ENCODE assay signal across 10 cellular contexts in the genomic region with DNA sequence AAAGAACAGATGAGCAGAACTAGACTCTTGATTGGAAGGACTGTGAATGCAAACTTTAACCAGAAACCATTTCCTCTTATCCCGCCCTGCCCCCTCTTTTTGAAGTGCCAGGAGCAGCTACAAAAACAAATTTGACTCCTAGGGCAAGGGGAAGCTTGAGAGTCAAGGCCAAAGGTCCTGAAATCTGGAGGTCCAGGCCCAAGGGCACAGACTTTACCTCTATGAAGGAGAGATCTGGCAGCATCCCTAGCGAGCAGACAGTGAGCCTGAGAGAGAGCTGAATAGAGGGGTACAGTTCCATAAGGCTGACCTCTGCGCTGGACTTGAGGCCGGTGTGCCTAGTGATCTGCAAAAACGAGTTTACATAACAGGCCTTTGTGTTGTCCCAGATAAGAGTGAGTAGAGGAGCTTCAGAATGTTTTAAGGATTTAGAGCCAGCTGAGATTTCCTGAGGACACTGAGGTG. TPM values are rescaled to one million over a fixed set of nuclear protein-coding genes. Genes with fewer than 3 reads are reported as not detected.
DNase-seq lines count a peak whose midpoint lies in the region; ATAC-seq and TF ChIP-seq lines count a peak whose summit lies in the region.
"Had no signal": no experiment of that assay in that cellular context is flagged by ENCODE, and none has a peak within 500 bp of the region (broad histone marks: within the 10 kb centered on the region; RNA-seq: fewer than 3 reads in every experiment).

No MANE protein-coding gene starts in this region.

- peaks cover 23% of the 10 kb centered on the region for H3K4me1 ChIP-seq in cardiac muscle cell (ENCODE audit: low read depth)
- peaks cover 0 to 43% of the 10 kb centered on the region in 2 donors for H3K4me1 ChIP-seq in right atrium auricular region
- H3K4me1 ChIP-seq in thymus (ENCODE audit: control insufficient read depth, insufficient read depth, low read length), result peaks cover 26% of the 10 kb centered on the region

- no peaks in the 10 kb centered on the region for H3K9me3 ChIP-seq in cardiac muscle cell (ENCODE audit: low read depth)
- H3K9me3 ChIP-seq in right atrium auricular region, result no peaks in the 10 kb centered on the region
- no peaks in the 10 kb centered on the region for H3K9me3 ChIP-seq in thymus (ENCODE audit: control insufficient read depth)
- H3K9me3 ChIP-seq: HAP-1 had no signal

- H3K27ac Mint-ChIP-seq in T-helper 2 cell treated with Interferon-gamma antibody and Interleukin-4, amounts not matched to agents 5 μg/mL and 100 μg/mL, for 36 hours, result peak overlapping the region; percentile 80
- H3K27ac Mint-ChIP-seq in HFFc6, result no peak overlapping the region

- TF ChIP-seq CTCF in cardiac muscle cell (IDR thresholded peaks at IDR 0.05; ENCODE audit: low read depth, low read length) (no peak), right atrium auricular region (IDR thresholded peaks at IDR 0.05) (no peak), fibroblast of villous mesenchyme (IDR thresholded peaks at IDR 0.05; ENCODE audit: insufficient read depth, low read depth, low read length) (no peak), HFFc6 (IDR thresholded peaks at IDR 0.05) (no peak)

- 65% methylated on average over 5 of the region's 5 CpGs for WGBS in thymus

- no peak overlapping the region for H3K4me3 ChIP-seq in cardiac muscle cell
- no peak overlapping the region for H3K4me3 ChIP-seq in right atrium auricular region
- H3K4me3 ChIP-seq in fibroblast of villous mesenchyme (ENCODE audit: low read depth, low read length), result no peak overlapping the region
- H3K4me3 ChIP-seq in thymus (ENCODE audit: low read length), result peak overlapping the region; percentile 1
- H3K4me3 ChIP-seq: HAP-1 had no signal

- ATAC-seq in HG03469 (IDR thresholded peaks at IDR 0.05; ENCODE audit: unreplicated experiment), result no peak

- peak overlapping the region; percentile 77 for H3K27ac ChIP-seq in cardiac muscle cell
- peak overlapping the region in 1 of 2 donors; percentile 12 for H3K27ac ChIP-seq in right atrium auricular region
- H3K27ac ChIP-seq in thymus (ENCODE audit: low read depth), result peak overlapping the region; percentile 74

- no peaks in the 10 kb centered on the region for H3K9me3 Mint-ChIP-seq in T-helper 2 cell treated with Interferon-gamma antibody and Interleukin-4, amounts not matched to agents 5 μg/mL and 100 μg/mL, for 36 hours
- no peaks in the 10 kb centered on the region for H3K9me3 Mint-ChIP-seq in HFFc6

- H3K4me1 Mint-ChIP-seq in T-helper 2 cell treated with Interferon-gamma antibody and Interleukin-4, amounts not matched to agents 5 μg/mL and 100 μg/mL, for 36 hours (ENCODE audit: low read depth), result peaks cover 66% of the 10 kb centered on the region
- H3K4me1 Mint-ChIP-seq in HFFc6 (ENCODE audit: low read depth), result peaks cover 42% of the 10 kb centered on the region

- peaks cover 62% of the 10 kb centered on the region for H3K36me3 Mint-ChIP-seq in T-helper 2 cell treated with Interferon-gamma antibody and Interleukin-4, amounts not matched to agents 5 μg/mL and 100 μg/mL, for 36 hours (ENCODE audit: low read depth)
- no peaks in the 10 kb centered on the region; the same call in 1 of the 2 replicates for H3K36me3 Mint-ChIP-seq in HFFc6 (ENCODE audit: low read depth)

- H3K27me3 Mint-ChIP-seq in T-helper 2 cell treated with Interferon-gamma antibody and Interleukin-4, amounts not matched to agents 5 μg/mL and 100 μg/mL, for 36 hours (ENCODE audit: low read depth), result no peaks in the 10 kb centered on the region
- no peaks in the 10 kb centered on the region for H3K27me3 Mint-ChIP-seq in HFFc6 (ENCODE audit: insufficient read depth)

- H3K4me3 Mint-ChIP-seq in T-helper 2 cell treated with Interferon-gamma antibody and Interleukin-4, amounts not matched to agents 5 μg/mL and 100 μg/mL, for 36 hours, result peak overlapping the region; percentile 81
- H3K4me3 Mint-ChIP-seq in HFFc6, result no peak overlapping the region

- DNase-seq in cardiac muscle cell (ENCODE audit: low read depth in 1 of 2, low spot score in 1 of 2) (peak; percentile 6 to 37), right atrium auricular region (ENCODE audit: low spot score) (no peak), fibroblast of villous mesenchyme (ENCODE audit: low read depth) (peak; percentile 41), HFFc6 (no peak)
- peak; percentile 10 for DNase-seq in T-helper 2 cell treated with Interferon-gamma antibody and Interleukin-4, amounts not matched to agents 5 μg/mL and 100 μg/mL, for 36 hours (ENCODE audit: low spot score)
- DNase-seq in stimulated activated CD4-positive, alpha-beta T cell treated with anti-CD3 and anti-CD28 coated beads, Interleukin-4, amount 100 ng/mL, for 1 hour, result no peak

- H3K27me3 ChIP-seq in cardiac muscle cell, result no peaks in the 10 kb centered on the region
- no peaks in the 10 kb centered on the region for H3K27me3 ChIP-seq in right atrium auricular region
- H3K27me3 ChIP-seq in thymus (ENCODE audit: control insufficient read depth, insufficient read depth), result no peaks in the 10 kb centered on the region

- H3K36me3 ChIP-seq in cardiac muscle cell (no peaks in the 10 kb centered on the region), right atrium auricular region (peaks cover 9% of the 10 kb centered on the region), thymus (ENCODE audit: control insufficient read depth, insufficient read depth) (peaks cover 9% of the 10 kb centered on the region)
- H3K36me3 ChIP-seq: HAP-1 had no signal

RNA-seq across cellular contexts. Expression of a gene that starts 5.1 kb away (rescaled TPM):
- 8.5 and 14.3 TPM in 2 replicates for total RNA-seq in cardiac muscle cell
- polyA plus RNA-seq in cardiac muscle cell, result 11.1 and 11.4 TPM in 2 replicates
- 1 to 10 TPM; 5.3 to 8.2 TPM for total RNA-seq in right atrium auricular region
- 19.0 and 20.6 TPM in 2 replicates for total RNA-seq in fibroblast of villous mesenchyme
- polyA plus RNA-seq in thymus, result 21.2 TPM
- 10 to 100 TPM; 17.1 to 28.0 (median 22.0) TPM for total RNA-seq in HFFc6 (2021; fragmentation: NEBNext Ultra II Directional; extraction: Animal tissue kit (Norgen Biotek cat#: 25700))

RNA-seq across cellular contexts. Expression of a gene that starts 44.3 kb away (rescaled TPM):
- 17.5 and 20.1 TPM in 2 replicates for total RNA-seq in cardiac muscle cell
- polyA plus RNA-seq in cardiac muscle cell, result 44.7 and 51.9 TPM in 2 replicates
- 10 to 100 TPM; 14.3 to 19.6 TPM for total RNA-seq in right atrium auricular region
- 27.4 and 32.4 TPM in 2 replicates for total RNA-seq in fibroblast of villous mesenchyme
- 34.8 TPM for polyA plus RNA-seq in thymus
- total RNA-seq in HFFc6 (2021; fragmentation: NEBNext Ultra II Directional; extraction: Animal tissue kit (Norgen Biotek cat#: 25700)), result 10 to 100 TPM; 34.6 to 50.6 (median 42.2) TPM

RNA-seq across cellular contexts. Expression of a gene that starts 55.9 kb away (rescaled TPM):
- total RNA-seq in cardiac muscle cell (not detected in 2 replicates), right atrium auricular region (not detected), fibroblast of villous mesenchyme (not detected in 2 replicates)
- polyA plus RNA-seq in cardiac muscle cell (not detected in 2 replicates), thymus (0.02 TPM)
- total RNA-seq in HFFc6 (2021; fragmentation: NEBNext Ultra II Directional; extraction: Animal tissue kit (Norgen Biotek cat#: 25700)), result not detected
- total RNA-seq: HT1080 had no signal

Comparison
In these comparisons a context has a peak if more than half of its experiments do, and no peak if none do; other contexts are left out.
1. DNase-seq: peak in cardiac muscle cell (2 of 2), T-helper 2 cell treated with Interferon-gamma antibody and Interleukin-4, amounts not matched to agents 5 μg/mL and 100 μg/mL, for 36 hours (single experiment) and fibroblast of villous mesenchyme (single experiment); none in right atrium auricular region (single experiment), stimulated activated CD4-positive, alpha-beta T cell treated with anti-CD3 and anti-CD28 coated beads, Interleukin-4, amount 100 ng/mL, for 1 hour (single experiment) and HFFc6 (single experiment).